9 cellular contexts compared by ENCODE assay signal in genomic region chr9:33167084-33167948, GRCh38. TPM values are rescaled to one million over a fixed set of nuclear protein-coding genes. Genes with fewer than 3 reads are reported as not detected.
DNase-seq lines count a peak whose midpoint lies in the region; ATAC-seq, FAIRE-seq and TF ChIP-seq lines count a peak whose summit lies in the region.
"Had no signal": no experiment of that assay in that cellular context is flagged by ENCODE, and none has a peak within 500 bp of the region (broad histone marks: within the 10 kb centered on the region; RNA-seq: fewer than 3 reads in every experiment).

Gene B4GALT1 (minus strand): TSS chr9:33167336. CDS start chr9:33167169, 167 bp downstream.

- no peaks in the 10 kb centered on the region for H3K9me3 ChIP-seq in HepG2 (ENCODE audit: low read length)

- peak within 1 kb of the TSS; percentile 96 for H3K27ac Mint-ChIP-seq in dendritic cell treated with granulocyte-macrophage colony-stimulating factor and Interleukin-4, amounts not matched to agents 40 ng/mL and 50 ng/mL, for 4 days

- no peak for TF ChIP-seq RAD21 in HepG2 (CRISPR knock-in tag; IDR thresholded peaks at IDR 0.05)

- ATAC-seq in GM19351 (IDR thresholded peaks at IDR 0.05; ENCODE audit: unreplicated experiment) (peak; percentile 54), HG03520 (IDR thresholded peaks at IDR 0.05; ENCODE audit: unreplicated experiment) (peak; percentile 45), HepG2 (peak; percentile 57)

- BruUV-seq in HepG2 (replicated peaks; lab: Mats Ljungman, UMichigan): TSS peak; percentile 67

- FAIRE-seq in HepG2 (lab: Jason Lieb, UNC): no peak
- FAIRE-seq: islet of Langerhans had no signal

- peaks cover 72% of the 10 kb centered on the region for H3K4me1 ChIP-seq in HepG2 (ENCODE audit: insufficient read depth, low read length)

- TF ChIP-seq CTCF in C4-2B (conservative IDR thresholded peaks at IDR 0.05): no peak; the same call in 1 of the 2 replicates
- peak; percentile 34 for TF ChIP-seq CTCF in HepG2 (CRISPR knock-in tag; IDR thresholded peaks at IDR 0.05)

- in situ Hi-C loops in HepG2 (cut with HindIII; ENCODE audit: extremely low pct_ligation_motif_present, low pct_unique_long_range_greater_than_20kb): no loop called here

- peak within 1 kb of the TSS; percentile 78 to 95 (median 85) for H3K4me3 ChIP-seq in HepG2 (replicated peaks in 1 of 3; ENCODE audit: insufficient read depth in 1 of 3, low read depth in 2 of 3, low read length in 3 of 3)

- no peaks in the 10 kb centered on the region for H3K27me3 Mint-ChIP-seq in dendritic cell treated with granulocyte-macrophage colony-stimulating factor and Interleukin-4, amounts not matched to agents 40 ng/mL and 50 ng/mL, for 4 days

- WGBS in HepG2 (ENCODE audit: low lambda C conversion rate): 5% methylated on average over 12 of the region's 101 CpGs

- peaks cover 67% of the 10 kb centered on the region for H3K4me1 Mint-ChIP-seq in dendritic cell treated with granulocyte-macrophage colony-stimulating factor and Interleukin-4, amounts not matched to agents 40 ng/mL and 50 ng/mL, for 4 days (ENCODE audit: low read depth)

- H3K79me2 ChIP-seq in HepG2 (ENCODE audit: insufficient read depth, low read length): peaks cover 42% of the 10 kb centered on the region

- CTCF ChIA-PET in HepG2 (lab: Yijun Ruan, JAX; ENCODE audit: low intra/inter-chr PET ratio, low total read pairs): no interaction called here

- H3K4me3 Mint-ChIP-seq in dendritic cell treated with granulocyte-macrophage colony-stimulating factor and Interleukin-4, amounts not matched to agents 40 ng/mL and 50 ng/mL, for 4 days: peak within 1 kb of the TSS; percentile 91

- intact Hi-C loops in dendritic cell treated with granulocyte-macrophage colony-stimulating factor and Interleukin-4, amounts not matched to agents 40 ng/mL and 50 ng/mL, for 4 days (cut with micrococcal nuclease): loop anchor here (1.0 to 5.0 kb wide), 3 partner anchors 8 to 97 kb away; partner anchors contain the start of genes BAG1 and CHMP5
- intact Hi-C loops in HepG2 (cut with micrococcal nuclease; ENCODE audit: unreplicated experiment): loop anchor here (1.0 to 5.0 kb wide), 3 partner anchors 35 to 123 kb away; partner anchors contain the start of genes NFX1 and SMU1

- TF ChIP-seq POLR2A in HepG2 (IDR thresholded peaks at IDR 0.05; ENCODE audit: insufficient read depth in 1 of 2, low read depth in 2 of 2, low read length in 2 of 2): peak; percentile 42 to 72; a peak in 3 of 4 replicates

- 0 out of 4 replicates have a peak, but pooled peaks of 1 of the 2 experiments have one; percentile 13 for TF ChIP-seq EP300 in HepG2 (IDR thresholded peaks at IDR 0.05; ENCODE audit: low read depth in 2 of 2, low read length in 2 of 2)
- TF ChIP-seq EP300 in HepG2 (CRISPR knock-in tag; IDR thresholded peaks at IDR 0.05; ENCODE audit: borderline replicate concordance): no peak

- H3K27ac ChIP-seq in C4-2B: peak within 1 kb of the TSS; percentile 92
- H3K27ac ChIP-seq in HepG2 (ENCODE audit: extremely low read length, insufficient read depth, low read length): peak within 1 kb of the TSS; percentile 80

- POLR2A ChIA-PET in HepG2 (lab: Yijun Ruan, JAX): interaction anchor here (0.8 to 2.7 kb wide), 9 partner anchors 9 to 143 kb away, joined by 3 to 26 read pairs (median 5); partner anchors contain the start of genes DNAJA1 and SMU1

- H4K20me1 ChIP-seq in HepG2 (ENCODE audit: insufficient read depth, low read length): peaks cover 18% of the 10 kb centered on the region

- H3K9ac ChIP-seq in HepG2 (ENCODE audit: insufficient read depth, low read depth, low read length): peak within 1 kb of the TSS; percentile 81

- no peaks in the 10 kb centered on the region; a peak in 1 of 5 replicates for H3K27me3 ChIP-seq in HepG2 (ENCODE audit: control insufficient read depth in 1 of 2, insufficient read depth in 2 of 2, low read length in 2 of 2)

- H3K36me3 ChIP-seq in HepG2 (replicated peaks in 1 of 2; ENCODE audit: control insufficient read depth in 1 of 2, insufficient read depth in 2 of 2, low read length in 2 of 2): no peaks in the 10 kb centered on the region

- no peaks in the 10 kb centered on the region for H3K9me3 Mint-ChIP-seq in dendritic cell treated with granulocyte-macrophage colony-stimulating factor and Interleukin-4, amounts not matched to agents 40 ng/mL and 50 ng/mL, for 4 days

- peaks cover 40% of the 10 kb centered on the region for H3K36me3 Mint-ChIP-seq in dendritic cell treated with granulocyte-macrophage colony-stimulating factor and Interleukin-4, amounts not matched to agents 40 ng/mL and 50 ng/mL, for 4 days (ENCODE audit: low read depth)

- peak; percentile 70 for DNase-seq in NCI-H774 (lab: John Stamatoyannopoulos, UW)
- DNase-seq in activated CD4-positive, alpha-beta T cell treated with anti-CD3 and anti-CD28 coated beads, Interleukin-2, amount 50 U/mL, for 4 hours: peak; percentile 95
- peak; percentile 64 for DNase-seq in HepG2 (ENCODE audit: low spot score)
- peak; percentile 98 to 99 for DNase-seq in stimulated activated CD4-positive, alpha-beta T cell treated with anti-CD3 and anti-CD28 coated beads, Interleukin-2, amount 100 ng/mL, for 48 hours

- H3K4me2 ChIP-seq in HepG2 (ENCODE audit: low read depth, low read length): peak within 1 kb of the TSS; percentile 91

- H2AFZ ChIP-seq in HepG2 (ENCODE audit: low read length): no peak within 1 kb of the TSS

TF ChIP-seq in HepG2, 621 proteins besides CTCF, POLR2A, EP300 and RAD21 (continues in another document):
- TF ChIP-seq ZNF670 (CRISPR knock-in tag; IDR thresholded peaks at IDR 0.05; ENCODE audit: borderline replicate concordance) (peak; percentile 74; the same call in 1 of the 2 replicates), TSC22D2 (CRISPR knock-in tag; IDR thresholded peaks at IDR 0.05; ENCODE audit: borderline replicate concordance) (no peak), ZNF543 (CRISPR knock-in tag; IDR thresholded peaks at IDR 0.05) (peak; percentile 19; the same call in 1 of the 2 replicates), ZNF251 (CRISPR knock-in tag; IDR thresholded peaks at IDR 0.05) (no peak; the same call in 1 of the 2 replicates), SAP130 (CRISPR knock-in tag; IDR thresholded peaks at IDR 0.05; ENCODE audit: low read depth) (peak; percentile 56), ZNF841 (CRISPR knock-in tag; IDR thresholded peaks at IDR 0.05; ENCODE audit: borderline replicate concordance) (no peak), ZNF709 (CRISPR knock-in tag; IDR thresholded peaks at IDR 0.05) (peak; percentile 23; the same call in 1 of the 2 replicates), NAIF1 (CRISPR knock-in tag; IDR thresholded peaks at IDR 0.05; ENCODE audit: borderline replicate concordance) (peak; percentile 34; the same call in 1 of the 2 replicates), HDAC1 (CRISPR knock-in tag; IDR thresholded peaks at IDR 0.05) (peak; percentile 47), AHR (CRISPR knock-in tag; IDR thresholded peaks at IDR 0.05) (peak; percentile 84), ERF (CRISPR knock-in tag; IDR thresholded peaks at IDR 0.05) (peak; percentile 43; the same call in 1 of the 2 replicates), TCF12 (IDR thresholded peaks at IDR 0.05) (no peak), TCF12 (CRISPR knock-in tag; IDR thresholded peaks at IDR 0.05) (no peak; the same call in 1 of the 2 replicates), ASH2L (IDR thresholded peaks at IDR 0.05; ENCODE audit: insufficient read length, low read depth, low read length) (peak; percentile 42), KAT7 (CRISPR knock-in tag; IDR thresholded peaks at IDR 0.05; ENCODE audit: borderline replicate concordance) (peak; percentile 73; the same call in 1 of the 2 replicates), SP5 (CRISPR knock-in tag; IDR thresholded peaks at IDR 0.05; ENCODE audit: borderline replicate concordance, low read depth) (peak; percentile 67; the same call in 1 of the 2 replicates), NCOA1 (CRISPR knock-in tag; IDR thresholded peaks at IDR 0.05) (peak; percentile 48; the same call in 1 of the 2 replicates), GMEB1 (CRISPR knock-in tag; IDR thresholded peaks at IDR 0.05; ENCODE audit: borderline replicate concordance) (peak; percentile 54)

RNA-seq across cellular contexts. Expression of gene B4GALT1, which starts in this region (rescaled TPM):
- total RNA-seq in HepG2 (2016; rRNA removed; fragmentation: Illumina TruSeq; extraction: Trizol): 15.7 TPM in 2 replicates
- total RNA-seq in HepG2 (2016; cell fraction: cytosol; rRNA removed; fragmentation: Illumina TruSeq; extraction: Trizol; ENCODE audit: low read depth): 3.3 and 3.4 TPM in 2 replicates
- total RNA-seq in HepG2 (2016; cell fraction: insoluble cytoplasmic fraction; rRNA removed; fragmentation: Illumina TruSeq; extraction: Trizol): 13.5 and 16.1 TPM in 2 replicates
- total RNA-seq in HepG2 (2016; cell fraction: membrane; rRNA removed; fragmentation: Illumina TruSeq; extraction: Trizol): 19.9 and 20.6 TPM in 2 replicates
- total RNA-seq in HepG2 (2016; cell fraction: nucleus; rRNA removed; fragmentation: Illumina TruSeq; extraction: Trizol): 22.5 and 25.2 TPM in 2 replicates
- 33.5 and 37.5 TPM in 2 replicates for polyA plus RNA-seq in HepG2 (2011; rRNA removed)
- 35.6 and 46.0 TPM in 2 replicates for polyA plus RNA-seq in HepG2 (2011; cell fraction: cytosol; rRNA removed)
- 14.7 and 19.1 TPM in 2 replicates for polyA plus RNA-seq in HepG2 (2011; cell fraction: nucleus; rRNA removed)
- 57.7 and 61.1 TPM in 2 replicates for polyA plus RNA-seq in HepG2 (2012)
- polyA plus RNA-seq in HepG2 (2016; cell fraction: cytosol; fragmentation: Illumina TruSeq; extraction: Trizol; ENCODE audit: low read depth): 5.0 and 5.4 TPM in 2 replicates
- 21.1 and 25.1 TPM in 2 replicates for polyA plus RNA-seq in HepG2 (2016; cell fraction: insoluble cytoplasmic fraction; fragmentation: Illumina TruSeq; extraction: Trizol; ENCODE audit: low read depth)
- 21.2 TPM in 2 replicates for polyA plus RNA-seq in HepG2 (2016; cell fraction: membrane; fragmentation: Illumina TruSeq; extraction: Trizol; ENCODE audit: low read depth)
- 40.6 and 42.3 TPM in 2 replicates for polyA plus RNA-seq in HepG2 (2016; cell fraction: nucleus; fragmentation: Illumina TruSeq; extraction: Trizol; ENCODE audit: insufficient read depth, low read depth)
- polyA minus RNA-seq in HepG2 (2011; rRNA and poly(A)+ RNA removed; ENCODE audit: low replicate concordance): 78.3 and 316 TPM in 2 replicates
- polyA minus RNA-seq in HepG2 (2011; cell fraction: cytosol; rRNA and poly(A)+ RNA removed): 35.8 and 41.0 TPM in 2 replicates
- 17.3 and 22.3 TPM in 2 replicates for polyA minus RNA-seq in HepG2 (2011; cell fraction: nucleus; rRNA and poly(A)+ RNA removed)

Comparison
In these comparisons a context has a peak if more than half of its experiments do, and no peak if none do; other contexts are left out.
1. Peak in every context shown above with its lines: DNase-seq, ATAC-seq, H3K4me3 ChIP-seq and H3K27ac ChIP-seq.